In the genomic region with DNA sequence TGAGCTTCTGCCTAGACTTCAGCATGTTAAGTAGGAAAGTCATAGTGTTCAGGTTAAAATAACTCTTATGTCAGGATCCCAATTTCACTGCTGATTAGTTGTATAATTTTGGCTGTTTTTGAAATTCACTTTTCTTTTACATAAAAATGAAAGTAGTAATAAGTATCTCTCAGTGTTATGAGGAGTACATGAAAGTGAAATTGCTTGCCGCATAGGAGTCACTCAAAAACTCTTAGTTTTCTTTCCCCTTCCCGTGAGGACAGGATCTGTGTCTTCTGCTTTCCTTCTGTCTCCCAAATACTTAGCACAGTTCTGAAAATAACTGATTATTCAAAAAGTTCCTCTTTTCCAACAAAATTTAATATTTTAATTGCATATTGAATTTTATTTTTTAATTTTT, we compare ENCODE assay signal across 37 cellular contexts.
"Had no signal": no experiment of that assay in that cellular context is flagged by ENCODE, and none has a peak within 500 bp of the region (broad histone marks: within the 10 kb centered on the region; RNA-seq: fewer than 3 reads in every experiment).

No MANE protein-coding gene starts in this region.

- H3K27ac ChIP-seq: adrenal gland, body of pancreas, brain microvascular endothelial cell, breast epithelium, VCaP had no signal

- H3K9me3 ChIP-seq: adrenal gland, body of pancreas had no signal

- FAIRE-seq: astrocyte, colon, TTC549 had no signal

- H3K4me3 Mint-ChIP-seq: activated B cell treated with CpG ODN at 0.5 μM for 24 hours; activated CD4-positive, alpha-beta memory T cell treated with anti-CD3 and anti-CD28 coated beads for 36 hours; activated CD4-positive, alpha-beta T cell treated with anti-CD3 and anti-CD28 coated beads, Interleukin-2, amount 10 ng/mL, durations not matched to agents 24 days and 14 days; activated CD8-positive, alpha-beta T cell treated with anti-CD3 and anti-CD28 coated beads for 36 hours; activated naive CD4-positive, alpha-beta T cell treated with anti-CD3 and anti-CD28 coated beads for 36 hours; activated naive CD8-positive, alpha-beta T cell treated with anti-CD3 and anti-CD28 coated beads, Interleukin-2, amount 10 ng/mL, durations not matched to agents 7 days and 5 days; activated T-cell treated with anti-CD3 and anti-CD28 coated beads, Interleukin-2, amount 50 U/mL, for 4 hours; activated T-cell treated with anti-CD3 and anti-CD28 coated beads, Interleukin-2, amount 50 U/mL, for 72 hours; activated T-helper 1 cell treated with anti-CD3 and anti-CD28 coated beads, Interleukin-12 subunit alpha, Interleukin-12 subunit beta, Interleukin-2, Interleukin-4 antibody, amounts not matched to agents 30 ng/mL and 10 ng/mL and 1 ng/mL, durations not matched to agents 14 hours and 24 hours and 36 hours; activated T-helper 17 cell treated with anti-CD3 and anti-CD28 coated beads, Interleukin-2, amount 50 U/mL, for 72 hours; T-helper 1 cell treated with Interleukin-12 subunit alpha and Interleukin-12 subunit beta and Interleukin-4 antibody, amounts not matched to agents 30 μg/mL and 1 μg/mL, for 36 hours; T-helper 2 cell treated with Interferon-gamma antibody and Interleukin-4, amounts not matched to agents 5 μg/mL and 100 μg/mL, for 36 hours had no signal

- H3K27me3 ChIP-seq: adrenal gland, body of pancreas, brain microvascular endothelial cell, breast epithelium had no signal

- H3K36me3 Mint-ChIP-seq: activated CD4-positive, alpha-beta memory T cell treated with anti-CD3 and anti-CD28 coated beads for 36 hours; activated naive CD4-positive, alpha-beta T cell treated with anti-CD3 and anti-CD28 coated beads, Interleukin-2, amount 50 U/mL, for 72 hours had no signal

- H3K9me3 Mint-ChIP-seq: activated B cell treated with CpG ODN at 0.5 μM for 24 hours; activated CD4-positive, alpha-beta memory T cell treated with anti-CD3 and anti-CD28 coated beads for 36 hours; activated CD8-positive, alpha-beta T cell treated with anti-CD3 and anti-CD28 coated beads for 36 hours; activated naive CD4-positive, alpha-beta T cell treated with anti-CD3 and anti-CD28 coated beads for 36 hours; activated T-cell treated with anti-CD3 and anti-CD28 coated beads, Interleukin-2, amount 50 U/mL, for 4 hours; activated T-helper 17 cell treated with anti-CD3 and anti-CD28 coated beads, Interleukin-2, amount 50 U/mL, for 72 hours had no signal

- H3K4me3 ChIP-seq: adrenal gland, body of pancreas, breast epithelium had no signal

- DNase-seq: activated B cell treated with CpG ODN at 0.5 μM for 24 hours; activated CD4-positive, alpha-beta memory T cell treated with anti-CD3 and anti-CD28 coated beads for 36 hours; activated CD4-positive, alpha-beta T cell treated with anti-CD3 and anti-CD28 coated beads for 4 hours; activated CD4-positive, alpha-beta T cell treated with anti-CD3 and anti-CD28 coated beads, Interleukin-2, amount 10 ng/mL, durations not matched to agents 24 days and 14 days; activated CD4-positive, alpha-beta T cell treated with anti-CD3 and anti-CD28 coated beads, Interleukin-2, amount 50 U/mL, for 1 hour; activated CD4-positive, alpha-beta T cell treated with anti-CD3 and anti-CD28 coated beads, Interleukin-2, amount 50 U/mL, for 4 hours; activated CD4-positive, CD25-positive, alpha-beta regulatory T cell treated with anti-CD3 and anti-CD28 coated beads, Interleukin-2, amount 50 U/mL, for 72 hours; activated CD8-positive, alpha-beta memory T cell treated with anti-CD3 and anti-CD28 coated beads, Interleukin-2, amount 50 U/mL, for 4 hours; activated CD8-positive, alpha-beta T cell treated with anti-CD3 and anti-CD28 coated beads for 36 hours; activated effector memory CD4-positive, alpha-beta T cell treated with anti-CD3 and anti-CD28 coated beads, Interleukin-2, amount 50 U/mL, for 16 hours; activated gamma-delta T cell treated with Interleukin-2 at 50 U/mL for 16 hours; activated naive CD4-positive, alpha-beta T cell; activated naive CD4-positive, alpha-beta T cell treated with anti-CD3 and anti-CD28 coated beads for 36 hours; activated naive CD4-positive, alpha-beta T cell treated with anti-CD3 and anti-CD28 coated beads, Interleukin-2, amount 50 U/mL, for 16 hours; activated naive CD8-positive, alpha-beta T cell treated with anti-CD3 and anti-CD28 coated beads, Interleukin-2, amount 10 ng/mL, durations not matched to agents 7 days and 5 days; activated T-cell treated with anti-CD3 and anti-CD28 coated beads for 4 hours; activated T-cell treated with anti-CD3 and anti-CD28 coated beads, Interleukin-2, amount 50 U/mL, for 1 hour; activated T-cell treated with anti-CD3 and anti-CD28 coated beads, Interleukin-2, amount 50 U/mL, for 4 hours; activated T-cell treated with anti-CD3 and anti-CD28 coated beads, Interleukin-2, amount 50 U/mL, for 72 hours; adrenal gland; amniotic stem cell; aorta; body of pancreas; brain microvascular endothelial cell; central memory CD4-positive, alpha-beta T cell; T-helper 2 cell; T-helper 9 cell had no signal

- H3K27ac Mint-ChIP-seq: activated B cell treated with CpG ODN at 0.5 μM for 24 hours; activated CD4-positive, alpha-beta memory T cell treated with anti-CD3 and anti-CD28 coated beads for 36 hours; activated CD4-positive, alpha-beta T cell treated with anti-CD3 and anti-CD28 coated beads, Interleukin-2, amount 10 ng/mL, durations not matched to agents 24 days and 14 days; activated CD8-positive, alpha-beta T cell treated with anti-CD3 and anti-CD28 coated beads for 36 hours; activated naive CD4-positive, alpha-beta T cell treated with anti-CD3 and anti-CD28 coated beads for 36 hours; activated naive CD8-positive, alpha-beta T cell treated with anti-CD3 and anti-CD28 coated beads, Interleukin-2, amount 10 ng/mL, durations not matched to agents 7 days and 5 days; activated T-cell treated with anti-CD3 and anti-CD28 coated beads, Interleukin-2, amount 50 U/mL, for 72 hours; activated T-helper 1 cell treated with anti-CD3 and anti-CD28 coated beads, Interleukin-12 subunit alpha, Interleukin-12 subunit beta, Interleukin-2, Interleukin-4 antibody, amounts not matched to agents 30 ng/mL and 10 ng/mL and 1 ng/mL, durations not matched to agents 14 hours and 24 hours and 36 hours; activated T-helper 17 cell treated with anti-CD3 and anti-CD28 coated beads, Interleukin-2, amount 50 U/mL, for 72 hours; T-helper 1 cell treated with Interleukin-12 subunit alpha and Interleukin-12 subunit beta and Interleukin-4 antibody, amounts not matched to agents 30 μg/mL and 1 μg/mL, for 36 hours; T-helper 2 cell treated with Interferon-gamma antibody and Interleukin-4, amounts not matched to agents 5 μg/mL and 100 μg/mL, for 36 hours had no signal

- H3K27me3 Mint-ChIP-seq: activated B cell treated with CpG ODN at 0.5 μM for 24 hours; activated CD4-positive, alpha-beta memory T cell treated with anti-CD3 and anti-CD28 coated beads for 36 hours had no signal

- ATAC-seq: activated CD8-positive, alpha-beta T cell treated with anti-CD3 and anti-CD28 coated beads for 36 hours; activated naive CD4-positive, alpha-beta T cell treated with anti-CD3 and anti-CD28 coated beads, Interleukin-2, amount 50 U/mL, for 72 hours; activated T-cell treated with anti-CD3 and anti-CD28 coated beads, Interleukin-2, amount 50 U/mL, for 72 hours; activated T-helper 17 cell treated with anti-CD3 and anti-CD28 coated beads, Interleukin-2, amount 50 U/mL, for 72 hours; body of pancreas had no signal

- H3K4me1 ChIP-seq: adrenal gland, body of pancreas, breast epithelium had no signal

- H3K36me3 ChIP-seq: adrenal gland, brain microvascular endothelial cell, breast epithelium had no signal

- H3K4me1 Mint-ChIP-seq: activated B cell treated with CpG ODN at 0.5 μM for 24 hours; activated T-helper 17 cell treated with anti-CD3 and anti-CD28 coated beads, Interleukin-2, amount 50 U/mL, for 72 hours had no signal
